In the genomic region with DNA sequence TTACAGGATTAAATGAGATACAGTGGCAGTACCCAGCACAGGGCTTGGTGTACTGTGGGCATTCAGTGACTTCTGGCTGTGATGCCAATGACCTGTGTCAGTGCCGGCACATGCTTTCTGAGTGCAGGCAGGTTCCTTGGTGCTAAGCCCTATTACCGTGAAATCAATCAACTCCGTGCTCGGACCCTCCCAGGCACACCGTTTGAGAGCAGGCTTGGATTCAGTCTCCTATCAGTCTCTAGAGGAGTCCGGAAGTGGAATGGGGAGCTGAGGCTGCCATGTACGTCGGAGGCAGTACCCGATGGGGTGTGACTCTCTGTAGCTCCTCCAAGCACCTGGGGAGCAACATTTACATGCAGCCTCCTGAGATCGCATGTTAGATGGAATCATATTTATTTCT, we compare ENCODE assay signal across 26 cellular contexts. TPM values are rescaled to one million over a fixed set of nuclear protein-coding genes. Genes with fewer than 3 reads are reported as not detected.
DNase-seq lines count a peak whose midpoint lies in the region; ATAC-seq and TF ChIP-seq lines count a peak whose summit lies in the region.
"Had no signal": no experiment of that assay in that cellular context is flagged by ENCODE, and none has a peak within 500 bp of the region (broad histone marks: within the 10 kb centered on the region; RNA-seq: fewer than 3 reads in every experiment).

No MANE protein-coding gene starts in this region.

- H3K27ac ChIP-seq in mammary epithelial cell (ENCODE audit: insufficient read depth, low read depth, low read length), result no peak overlapping the region
- peak overlapping the region; percentile 90 for H3K27ac ChIP-seq in Panc1 (ENCODE audit: low read length)
- no peak overlapping the region for H3K27ac ChIP-seq in mesenchymal stem cell (ENCODE audit: low read length, poor library complexity, severe bottlenecking)
- peak overlapping the region; percentile 58 to 65 for H3K27ac ChIP-seq in tibial artery
- H3K27ac ChIP-seq: BLaER1, Peyer's patch, SK-N-MC had no signal

- H3K4me1 Mint-ChIP-seq in MCF 10A (ENCODE audit: insufficient read depth, unreplicated experiment), result peaks cover 29% of the 10 kb centered on the region

- no peaks in the 10 kb centered on the region for H3K79me1 ChIP-seq in mesenchymal stem cell (replicated peaks; ENCODE audit: low read length, poor library complexity, severe bottlenecking)

- TF ChIP-seq CTCF in MCF 10A (IDR thresholded peaks at IDR 0.05; ENCODE audit: unreplicated experiment), result no peak
- TF ChIP-seq CTCF in mammary epithelial cell (conservative IDR thresholded peaks at IDR 0.05 in 1 of 2, IDR thresholded peaks at IDR 0.05 in 1 of 2; ENCODE audit: extremely low read depth in 1 of 2, insufficient read depth in 1 of 2, low read depth in 1 of 2, low read length in 2 of 2), result no peak
- TF ChIP-seq CTCF in Panc1 (IDR thresholded peaks at IDR 0.05), result no peak
- TF ChIP-seq CTCF in tibial artery (IDR thresholded peaks at IDR 0.05), result no peak

- no peak overlapping the region for H3K14ac ChIP-seq in mesenchymal stem cell (ENCODE audit: low read length in 2 of 2)

- no peaks in the 10 kb centered on the region for H3K36me3 ChIP-seq in mammary epithelial cell (ENCODE audit: insufficient read depth, low read length)
- H3K36me3 ChIP-seq in Panc1 (ENCODE audit: control insufficient read depth, insufficient read depth, low read length), result no peaks in the 10 kb centered on the region
- no peaks in the 10 kb centered on the region for H3K36me3 ChIP-seq in mesenchymal stem cell (ENCODE audit: control insufficient read depth in 1 of 2, insufficient read depth in 2 of 2, low read depth in 1 of 2, low read length in 2 of 2)
- no peaks in the 10 kb centered on the region for H3K36me3 ChIP-seq in tibial artery
- H3K36me3 ChIP-seq in MG63, result no peaks in the 10 kb centered on the region
- H3K36me3 ChIP-seq: BLaER1, HAP-1, Peyer's patch had no signal

- POLR2A ChIA-PET in MCF 10A (lab: Yijun Ruan, JAX) (interaction anchor here (0.5 to 2.7 kb wide), 7 partner anchors 14 to 133 kb away, joined by 3 to 15 read pairs (median 8); a partner anchor contains a TSS), Panc1 (lab: Charles Lee) (no interaction called here)

- H3K4me3 Mint-ChIP-seq in MCF 10A (ENCODE audit: unreplicated experiment), result peak overlapping the region; percentile 52
- H3K4me3 Mint-ChIP-seq: CD4-positive, alpha-beta T cell had no signal

- in situ Hi-C loops in mammary epithelial cell (cut with MboI; ENCODE audit: low sequenced_read_pairs in 2 of 2), result no loop called here
- in situ Hi-C loops in Panc1 (cut with HindIII; ENCODE audit: low pct_unique_long_range_greater_than_20kb, low sequenced_read_pairs), result no loop called here

- intact Hi-C loops in MCF 10A (cut with micrococcal nuclease) (no loop called here), mammary epithelial cell (cut with micrococcal nuclease) (no loop called here), Panc1 (cut with micrococcal nuclease; ENCODE audit: unreplicated experiment) (no loop called here), tibial artery (cut with DNase I; ENCODE audit: low total_unique reads) (no loop called here)

- no peaks in the 10 kb centered on the region for H4K20me1 ChIP-seq in mammary epithelial cell (ENCODE audit: insufficient read depth, low read length)
- H4K20me1 ChIP-seq: BLaER1 had no signal

- H2AFZ ChIP-seq in mammary epithelial cell (ENCODE audit: low read depth, low read length) (no peak overlapping the region), mesenchymal stem cell (ENCODE audit: low read depth, low read length) (no peak overlapping the region)

- H3K18ac ChIP-seq in mesenchymal stem cell (ENCODE audit: low read depth in 1 of 2, low read length in 2 of 2), result peak overlapping the region in 1 of 2 experiments; percentile 25

- no peak overlapping the region for H3K9ac ChIP-seq in mammary epithelial cell (ENCODE audit: insufficient read depth, low read length)
- H3K9ac ChIP-seq in mesenchymal stem cell (ENCODE audit: low read length), result no peak overlapping the region
- H3K9ac ChIP-seq: BLaER1 had no signal

- CTCF ChIA-PET in MCF 10A (lab: Yijun Ruan, JAX), result no interaction called here
- CTCF ChIA-PET in mammary epithelial cell (lab: Charles Lee; ENCODE audit: low non-redundant PET), result no interaction called here
- CTCF ChIA-PET in Panc1 (lab: Charles Lee), result no interaction called here

- no peak overlapping the region for H2BK5ac ChIP-seq in mesenchymal stem cell (ENCODE audit: low read depth, low read length, poor library complexity, severe bottlenecking)

- 94% methylated on average over 10 of the region's 10 CpGs for WGBS in mammary epithelial cell (ENCODE audit: low coverage, missing lambda C conversion rate)
- 89% methylated on average over 10 of the region's 10 CpGs for WGBS in mesenchymal stem cell

- H4K91ac ChIP-seq in mesenchymal stem cell (ENCODE audit: low read length), result no peak overlapping the region

- H3K27me3 ChIP-seq in mammary epithelial cell (ENCODE audit: insufficient read depth, low read length) (no peaks in the 10 kb centered on the region), Panc1 (ENCODE audit: control insufficient read depth, insufficient read depth, low read length) (no peaks in the 10 kb centered on the region), mesenchymal stem cell (ENCODE audit: control insufficient read depth in 1 of 2, insufficient read depth in 1 of 2, low read length in 2 of 2) (peaks cover 0 to 47% of the 10 kb centered on the region in 2 experiments), tibial artery (peaks cover 0 to 23% of the 10 kb centered on the region in 2 donors), MG63 (no peaks in the 10 kb centered on the region)
- H3K27me3 ChIP-seq: BLaER1, Peyer's patch had no signal

- no peaks in the 10 kb centered on the region for H3K79me2 ChIP-seq in mammary epithelial cell (ENCODE audit: insufficient read depth, low read length)

- H2BK12ac ChIP-seq in mesenchymal stem cell (ENCODE audit: low read length in 2 of 2), result peak overlapping the region in 1 of 2 experiments; percentile 48

- H3K4me3 ChIP-seq in mammary epithelial cell (replicated peaks in 1 of 3; ENCODE audit: insufficient read depth in 1 of 3, low read depth in 2 of 3, low read length in 3 of 3) (no peak overlapping the region), Panc1 (ENCODE audit: low read depth in 2 of 2, low read length in 2 of 2) (no peak overlapping the region), mesenchymal stem cell (ENCODE audit: insufficient read depth in 1 of 2, low read depth in 1 of 2, low read length in 2 of 2) (no peak overlapping the region), tibial artery (no peak overlapping the region), MG63 (no peak overlapping the region)
- H3K4me3 ChIP-seq: BLaER1, HAP-1, K562, Peyer's patch, SK-N-MC had no signal

- ATAC-seq in Panc1, result no peak
- ATAC-seq: K562 had no signal

- H2BK120ac ChIP-seq in mesenchymal stem cell (ENCODE audit: low read depth, low read length), result no peak overlapping the region

- H3K9me3 Mint-ChIP-seq in MCF 10A (ENCODE audit: unreplicated experiment), result no peaks in the 10 kb centered on the region

- no peak overlapping the region for H3K4ac ChIP-seq in mesenchymal stem cell (ENCODE audit: low read depth in 1 of 2, low read length in 2 of 2)

- no peaks in the 10 kb centered on the region for H3K27me3 Mint-ChIP-seq in MCF 10A (ENCODE audit: insufficient read depth, unreplicated experiment)

- H3K4me1 ChIP-seq in mammary epithelial cell (ENCODE audit: insufficient read depth, low read length) (peaks cover 31% of the 10 kb centered on the region), Panc1 (ENCODE audit: control insufficient read depth, insufficient read depth, low read length) (peaks cover 31% of the 10 kb centered on the region), mesenchymal stem cell (ENCODE audit: control insufficient read depth, insufficient read depth, low read depth, low read length) (peaks cover 18% of the 10 kb centered on the region), tibial artery (peaks cover 0 to 25% (median 19%) of the 10 kb centered on the region in 4 donors)
- H3K4me1 ChIP-seq: BLaER1, HAP-1 had no signal

- DNase-seq in MCF 10A (ENCODE audit: unreplicated experiment), result no peak
- DNase-seq in mammary epithelial cell, result no peak
- DNase-seq in Panc1 (ENCODE audit: low read depth, low spot score), result no peak
- no peak for DNase-seq in mesenchymal stem cell
- DNase-seq in tibial artery, result no peak
- DNase-seq in T-helper 1 cell, result no peak
- no peak for DNase-seq in anterior cingulate cortex (lab: John Stamatoyannopoulos, UW)
- no peak for DNase-seq in MG63
- DNase-seq: CD4-positive, alpha-beta T cell; GOT3; Kasumi-1; NCI-H1105 treated with DMSO at 0.1 percent for 48 hours; NCI-H1694; NCI-H2029 treated with DMSO at 0.1 percent for 48 hours; NCI-H446 treated with DMSO at 0.1 percent for 48 hours; NCI-H526; Peyer's patch; SIG-M5 had no signal

- dilution Hi-C loops in mammary epithelial cell (cut with HindIII; ENCODE audit: low sequenced_read_pairs), result loop anchor here (5.0 kb wide), 1 partner anchor 49 kb away; no protein-coding TSS in a partner anchor

- H3K4me2 ChIP-seq in mammary epithelial cell (ENCODE audit: insufficient read depth, low read depth, low read length), result no peak overlapping the region
- H3K4me2 ChIP-seq in mesenchymal stem cell (ENCODE audit: low read length, poor library complexity, severe bottlenecking), result no peak overlapping the region
- H3K4me2 ChIP-seq: BLaER1 had no signal

- H3K23ac ChIP-seq in mesenchymal stem cell (ENCODE audit: low read length in 2 of 2), result no peak overlapping the region

- H3K9me3 ChIP-seq in mammary epithelial cell (replicated peaks; ENCODE audit: insufficient read depth, low read length), result no peaks in the 10 kb centered on the region
- H3K9me3 ChIP-seq in Panc1 (ENCODE audit: control insufficient read depth, insufficient read depth, low read depth, low read length), result no peaks in the 10 kb centered on the region; the same call in 1 of the 2 replicates
- H3K9me3 ChIP-seq in mesenchymal stem cell (ENCODE audit: control insufficient read depth, low read length), result peaks cover 9% of the 10 kb centered on the region
- H3K9me3 ChIP-seq in tibial artery, result peaks cover 0 to 8% (median 3%) of the 10 kb centered on the region in 3 donors
- H3K9me3 ChIP-seq in MG63, result peaks cover 4% of the 10 kb centered on the region; the same call in 1 of the 2 replicates
- H3K9me3 ChIP-seq: BLaER1, HAP-1 had no signal

- peak overlapping the region; percentile 1 for H2BK15ac ChIP-seq in mesenchymal stem cell (ENCODE audit: low read depth, poor library complexity, severe bottlenecking)

- H3K27ac Mint-ChIP-seq in MCF 10A (ENCODE audit: low read depth, unreplicated experiment), result no peak overlapping the region
- H3K27ac Mint-ChIP-seq: CD4-positive, alpha-beta T cell had no signal

- no peak overlapping the region for H2AK5ac ChIP-seq in mesenchymal stem cell (ENCODE audit: low read length, severe bottlenecking)

- no peak overlapping the region for H4K8ac ChIP-seq in mesenchymal stem cell (ENCODE audit: low read length)

- H3K36me3 Mint-ChIP-seq in MCF 10A (ENCODE audit: insufficient read depth, unreplicated experiment), result peaks cover 6% of the 10 kb centered on the region

- BruUV-seq in MCF 10A (replicated peaks; lab: Mats Ljungman, UMichigan) (no TSS peak), mammary epithelial cell (replicated peaks; lab: Mats Ljungman, UMichigan) (no TSS peak), Panc1 (replicated peaks; lab: Mats Ljungman, UMichigan) (no TSS peak)

RNA-seq across cellular contexts. Expression of a gene that starts 42.6 kb away (rescaled TPM):
- total RNA-seq in MCF 10A (2022) (not detected in 2 replicates), mammary epithelial cell (not detected), Panc1 (2021; ENCODE audit: unreplicated experiment) (not detected)
- polyA plus RNA-seq in mammary epithelial cell, result not detected
- polyA minus RNA-seq in mammary epithelial cell, result not detected
- not detected for polyA plus RNA-seq in Panc1 (2012; ENCODE audit: insufficient read length)
- polyA plus RNA-seq in mesenchymal stem cell (2013, experiment 1 of 2), result not detected
- not detected for polyA plus RNA-seq in mesenchymal stem cell (2013, experiment 2 of 2)
- total RNA-seq in MG63 (2014; rRNA removed; shearing (Covaris generic); ENCODE audit: low replicate concordance), result not detected in 2 replicates
- total RNA-seq: CD4-positive, alpha-beta T cell; HepG2; HT1080; K562; M059J; Peyer's patch had no signal
- polyA plus RNA-seq: AG04450, HepG2, K562 had no signal

Comparison
In these comparisons a context has a peak if more than half of its experiments do, and no peak if none do; other contexts are left out.
1. H3K27ac ChIP-seq: peak in Panc1 (single experiment) and tibial artery (2 of 2); none in mammary epithelial cell (single experiment) and mesenchymal stem cell (single experiment).